Comparison of ENCODE assay signal across 8 cellular contexts in genomic region chr19:37466798-37467607, GRCh38. TPM values are rescaled to one million over a fixed set of nuclear protein-coding genes. Genes with fewer than 3 reads are reported as not detected.
A peak's percentile ranks its signal among the peaks of the same experiment; 100 is the strongest.
DNase-seq lines count a peak whose midpoint lies in the region; ATAC-seq and TF ChIP-seq lines count a peak whose summit lies in the region.

TSS of gene ZNF569 (minus strand) at chr19:37467444. CDS start at chr19:37444921, 22,523 bp downstream.

- peak within 1 kb of the TSS; percentile 82 to 97 (median 90) for H3K4me3 ChIP-seq in spleen

- WGBS in spleen, 5 donors, result 0 to 1% (median 0%) methylated on average over 29 to 62 of the region's 62 CpGs

- ATAC-seq in GM18858 (IDR thresholded peaks at IDR 0.05; ENCODE audit: unreplicated experiment) (peak; percentile 45), HG03095 (IDR thresholded peaks at IDR 0.05; ENCODE audit: unreplicated experiment) (peak; percentile 55)

- intact Hi-C loops in spleen (cut with DNase I; ENCODE audit: low total_unique reads), result no loop called here

- H3K9me3 ChIP-seq in spleen, result peaks cover 4 to 54% (median 29%) of the 10 kb centered on the region in 8 donors

- H3K27ac ChIP-seq in spleen, result peak within 1 kb of the TSS; percentile 90 to 98 (median 94)

- DNase-seq in A172 (ENCODE audit: low spot score) (peak; percentile 69), NCI-H2196 (lab: John Stamatoyannopoulos, UW; ENCODE audit: unreplicated experiment) (peak; percentile 83), iris pigment epithelial cell (ENCODE audit: low read depth) (peak; percentile 97), spleen (peak; percentile 96)
- peak; percentile 67 to 80 (median 74) for DNase-seq in activated CD4-positive, CD25-positive, alpha-beta regulatory T cell (lab: John Stamatoyannopoulos, UW)
- DNase-seq in central memory CD4-positive, alpha-beta T cell, result peak; percentile 91

- peaks cover 12 to 49% (median 35%) of the 10 kb centered on the region in 6 donors for H3K4me1 ChIP-seq in spleen

- peak in 1 of 3 donors; percentile 24 for TF ChIP-seq POLR2A in spleen (IDR thresholded peaks at IDR 0.05)

- TF ChIP-seq CTCF in spleen (IDR thresholded peaks at IDR 0.05 in 8 of 11, conservative IDR thresholded peaks at IDR 0.05 in 3 of 11), result peak in 2 of 11 experiments; percentile 19 to 24

- peaks cover 9 to 48% (median 32%) of the 10 kb centered on the region in 6 donors for H3K36me3 ChIP-seq in spleen

- H3K27me3 ChIP-seq in spleen (replicated peaks in 1 of 7), result no peaks in the 10 kb centered on the region

RNA-seq across cellular contexts. Expression of gene ZNF569, which starts in this region (rescaled TPM):
- 2.9 and 5.2 TPM in 2 replicates for total RNA-seq in A172 (2014; rRNA removed; shearing (Covaris generic))
- 1 to 10 TPM; 5.4 to 7.8 (median 7.0) TPM for total RNA-seq in spleen
- 1 to 10 TPM; 2.7 to 2.9 (median 2.8) TPM for polyA plus RNA-seq in spleen

Comparison
In these comparisons a context has a peak if more than half of its experiments do, and no peak if none do; other contexts are left out.
1. Peak in every context shown above with its lines: DNase-seq, ATAC-seq, H3K4me3 ChIP-seq and H3K27ac ChIP-seq.